ENCODE assay signal across 16 cellular contexts in the genomic region with DNA sequence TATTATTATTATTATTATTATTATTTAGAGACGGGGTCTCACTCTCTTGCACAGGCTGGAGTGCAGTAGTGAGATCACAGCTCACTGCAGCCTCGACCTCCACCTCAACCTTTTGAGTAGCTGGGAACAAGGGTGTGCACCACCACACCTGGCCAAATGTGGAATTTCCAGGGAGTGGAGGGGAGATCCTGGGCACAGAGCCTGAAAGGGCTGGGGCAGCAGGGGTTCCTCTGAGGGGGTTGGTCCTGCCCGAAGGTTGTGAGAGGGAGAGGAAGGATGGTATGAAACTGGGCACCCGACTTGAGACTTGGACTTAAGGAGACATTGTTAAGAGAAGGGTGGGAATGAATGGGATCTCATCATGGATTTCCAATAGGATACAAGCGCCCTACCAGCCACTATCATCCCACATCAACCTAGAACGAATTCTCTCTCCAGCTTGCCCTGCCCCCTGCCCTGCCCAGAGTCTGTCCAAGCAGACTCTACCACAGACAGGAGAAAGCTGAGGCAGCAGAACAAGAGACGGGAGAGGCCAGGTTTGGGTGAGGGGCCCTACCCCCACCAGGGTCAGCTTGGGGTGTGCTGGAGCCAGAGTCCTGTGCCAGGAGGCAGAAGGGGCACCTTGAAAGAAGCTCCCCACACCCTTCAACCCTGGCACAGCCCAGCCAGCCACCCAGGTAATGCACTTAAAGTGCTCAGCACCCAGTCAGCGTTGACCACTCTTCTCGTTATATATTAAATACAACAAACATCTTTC. TPM values are rescaled to one million over a fixed set of nuclear protein-coding genes. Genes with fewer than 3 reads are reported as not detected.
DNase-seq lines count a peak whose midpoint lies in the region; TF ChIP-seq lines count a peak whose summit lies in the region.
"Had no signal": no experiment of that assay in that cellular context is flagged by ENCODE, and none has a peak within 500 bp of the region (broad histone marks: within the 10 kb centered on the region; RNA-seq: fewer than 3 reads in every experiment).

No MANE protein-coding gene starts in this region.

- peak overlapping the region; percentile 71 for H3K4me3 ChIP-seq in SK-N-MC
- H3K4me3 ChIP-seq in smooth muscle cell = no peak overlapping the region
- H3K4me3 ChIP-seq: breast epithelium, pancreas, skin epidermis, upper lobe of left lung had no signal

- 89% methylated on average over 9 of the region's 9 CpGs for WGBS in smooth muscle cell (ENCODE audit: low lambda C conversion rate)

- H3K4me1 ChIP-seq in smooth muscle cell (ENCODE audit: low read depth) = peaks cover 11% of the 10 kb centered on the region

- TF ChIP-seq CTCF in HFFc6 (IDR thresholded peaks at IDR 0.05) (no peak), smooth muscle cell (IDR thresholded peaks at IDR 0.05; ENCODE audit: borderline replicate concordance, insufficient read depth, poor library complexity, severe bottlenecking) (no peak)

- peak overlapping the region; percentile 85; the same call in 1 of the 2 replicates for H3K27ac Mint-ChIP-seq in HFFc6

- peak overlapping the region; percentile 36 for H3K4me2 ChIP-seq in smooth muscle cell

- no peaks in the 10 kb centered on the region; the same call in 1 of the 2 replicates for H3K27me3 Mint-ChIP-seq in HFFc6 (ENCODE audit: insufficient read depth)
- H3K27me3 Mint-ChIP-seq: activated naive CD4-positive, alpha-beta T cell treated with anti-CD3 and anti-CD28 coated beads, Interleukin-2, amount 50 U/mL, for 24 hours; IgD-negative memory B cell had no signal

- H3K27ac ChIP-seq in SK-N-MC = peak overlapping the region; percentile 99
- peak overlapping the region; percentile 39 for H3K27ac ChIP-seq in smooth muscle cell (ENCODE audit: low read depth)
- H3K27ac ChIP-seq: breast epithelium, C4-2B, pancreas had no signal

- H3F3A ChIP-seq in smooth muscle cell (ENCODE audit: low read depth) = peaks cover 12% of the 10 kb centered on the region

- peaks cover 10% of the 10 kb centered on the region for H3K36me3 Mint-ChIP-seq in HFFc6 (ENCODE audit: low read depth)
- H3K36me3 Mint-ChIP-seq: activated naive CD4-positive, alpha-beta T cell treated with anti-CD3 and anti-CD28 coated beads, Interleukin-2, amount 50 U/mL, for 24 hours; IgD-negative memory B cell had no signal

- no peaks in the 10 kb centered on the region for H3K27me3 ChIP-seq in smooth muscle cell (ENCODE audit: low read depth)
- H3K27me3 ChIP-seq: breast epithelium, pancreas, upper lobe of left lung had no signal

- no peaks in the 10 kb centered on the region for H3K9me3 Mint-ChIP-seq in HFFc6
- H3K9me3 Mint-ChIP-seq: activated CD4-positive, alpha-beta T cell treated with anti-CD3 and anti-CD28 coated beads, Interleukin-2, amount 10 ng/mL, durations not matched to agents 24 days and 14 days; activated naive CD4-positive, alpha-beta T cell treated with anti-CD3 and anti-CD28 coated beads, Interleukin-2, amount 50 U/mL, for 24 hours; IgD-negative memory B cell had no signal

- H3K79me2 ChIP-seq in smooth muscle cell (ENCODE audit: low read depth) = peaks cover 25% of the 10 kb centered on the region

- H4K20me1 ChIP-seq in smooth muscle cell (ENCODE audit: low read depth) = peaks cover 17% of the 10 kb centered on the region

- H3K9ac ChIP-seq in SK-N-MC (ENCODE audit: insufficient read length) (peak overlapping the region; percentile 66), smooth muscle cell (ENCODE audit: low read depth) (peak overlapping the region; percentile 32)

- DNase-seq in HFFc6 (no peak), SK-N-MC (ENCODE audit: low read depth, low spot score) (no peak), islet precursor cell (peak; percentile 44), smooth muscle cell (lab: John Stamatoyannopoulos, UW; ENCODE audit: unreplicated experiment) (no peak), HK-2 (ENCODE audit: unreplicated experiment) (no peak), 8988T (no peak)
- DNase-seq in stimulated activated naive CD4-positive, alpha-beta T cell treated with Interleukin-2 at 50 U/mL for 16 hours (lab: John Stamatoyannopoulos, UW) = no peak
- no peak for DNase-seq in activated effector memory CD4-positive, alpha-beta T cell treated with anti-CD3 and anti-CD28 coated beads, Interleukin-2, amount 50 U/mL, for 16 hours

- no peak overlapping the region for H2AFZ ChIP-seq in smooth muscle cell (ENCODE audit: low read depth)

- H3K4me1 Mint-ChIP-seq in HFFc6 (ENCODE audit: low read depth) = peaks cover 56% of the 10 kb centered on the region

- H3K9me3 ChIP-seq in SK-N-MC (ENCODE audit: low read depth, low read length) (no peaks in the 10 kb centered on the region), smooth muscle cell (replicated peaks; ENCODE audit: low read depth) (no peaks in the 10 kb centered on the region)
- H3K9me3 ChIP-seq: breast epithelium, pancreas, upper lobe of left lung had no signal

- H3K4me3 Mint-ChIP-seq in HFFc6 = peak overlapping the region; percentile 69
- H3K4me3 Mint-ChIP-seq: activated CD4-positive, alpha-beta T cell treated with anti-CD3 and anti-CD28 coated beads, Interleukin-2, amount 10 ng/mL, durations not matched to agents 24 days and 14 days; activated naive CD4-positive, alpha-beta T cell treated with anti-CD3 and anti-CD28 coated beads, Interleukin-2, amount 50 U/mL, for 24 hours had no signal

- H3K36me3 ChIP-seq in SK-N-MC (ENCODE audit: insufficient read depth, low read length) (peaks cover 4% of the 10 kb centered on the region; the same call in 1 of the 2 replicates), smooth muscle cell (ENCODE audit: low read depth) (no peaks in the 10 kb centered on the region)
- H3K36me3 ChIP-seq: breast epithelium, pancreas, upper lobe of left lung had no signal

RNA-seq across cellular contexts. Expression of a gene that starts 2.4 kb away (rescaled TPM):
- total RNA-seq in HFFc6 (2021; fragmentation: NEBNext Ultra II Directional; extraction: Animal tissue kit (Norgen Biotek cat#: 25700)) = 100 to 1,000 TPM; 364 to 643 (median 408) TPM
- total RNA-seq in smooth muscle cell = 399 and 408 TPM in 2 replicates
- polyA plus RNA-seq in smooth muscle cell = 137 and 172 TPM in 2 replicates
